In genomic region chr12:31362759-31363415, GRCh38 we compare ENCODE assay signal across 7 cellular contexts. TPM values are rescaled to one million over a fixed set of nuclear protein-coding genes. Genes with fewer than 3 reads are reported as not detected.
DNase-seq lines count a peak whose midpoint lies in the region; ATAC-seq and TF ChIP-seq lines count a peak whose summit lies in the region.

No MANE protein-coding gene starts in this region.

- ATAC-seq in GM21367 (IDR thresholded peaks at IDR 0.05; ENCODE audit: unreplicated experiment) = peak; percentile 70
- peak; percentile 65 for ATAC-seq in HG03520 (IDR thresholded peaks at IDR 0.05; ENCODE audit: unreplicated experiment)
- ATAC-seq in Panc1 = peak; percentile 77

- no peaks in the 10 kb centered on the region for H3K36me3 ChIP-seq in Panc1 (ENCODE audit: control insufficient read depth, insufficient read depth, low read length)

- in situ Hi-C loops in Panc1 (cut with HindIII; ENCODE audit: low pct_unique_long_range_greater_than_20kb, low sequenced_read_pairs) = no loop called here

- no peak for TF ChIP-seq CTCF in GM12875 (IDR thresholded peaks at IDR 0.05; ENCODE audit: borderline replicate concordance, insufficient read depth, low read depth, low read length)
- no peak for TF ChIP-seq CTCF in Panc1 (IDR thresholded peaks at IDR 0.05)
- no peak for TF ChIP-seq CTCF in foreskin fibroblast (IDR thresholded peaks at IDR 0.05; ENCODE audit: low read depth, low read length)

- H3K27ac ChIP-seq in Panc1 (ENCODE audit: low read length) = peak overlapping the region; percentile 14; the same call in 1 of the 2 replicates

- peak overlapping the region; percentile 46 for H3K27ac Mint-ChIP-seq in dendritic cell treated with granulocyte-macrophage colony-stimulating factor and Interleukin-4, amounts not matched to agents 40 ng/mL and 50 ng/mL, for 4 days

- no peaks in the 10 kb centered on the region for H3K9me3 Mint-ChIP-seq in dendritic cell treated with granulocyte-macrophage colony-stimulating factor and Interleukin-4, amounts not matched to agents 40 ng/mL and 50 ng/mL, for 4 days

- intact Hi-C loops in Panc1 (cut with micrococcal nuclease; ENCODE audit: unreplicated experiment) = loop anchor here (1.0 kb wide), 1 partner anchor 111 kb away; no protein-coding TSS in a partner anchor
- intact Hi-C loops in dendritic cell treated with granulocyte-macrophage colony-stimulating factor and Interleukin-4, amounts not matched to agents 40 ng/mL and 50 ng/mL, for 4 days (cut with micrococcal nuclease) = no loop called here

- BruUV-seq in Panc1 (replicated peaks; lab: Mats Ljungman, UMichigan) = no TSS peak

- CTCF ChIA-PET in Panc1 (lab: Charles Lee) = interaction anchor here (0.5 to 1.1 kb wide), 3 partner anchors 9 to 40 kb away, joined by 3 to 4 read pairs (median 4); no protein-coding TSS in a partner anchor

- peaks cover 12% of the 10 kb centered on the region for H3K4me1 ChIP-seq in Panc1 (ENCODE audit: control insufficient read depth, insufficient read depth, low read length)

- H3K4me3 Mint-ChIP-seq in dendritic cell treated with granulocyte-macrophage colony-stimulating factor and Interleukin-4, amounts not matched to agents 40 ng/mL and 50 ng/mL, for 4 days = no peak overlapping the region

- DNase-seq in Panc1 (ENCODE audit: low read depth, low spot score) (no peak), pons (ENCODE audit: low spot score) (peak; percentile 49), foreskin fibroblast (no peak)

- H3K4me3 ChIP-seq in GM12875 (ENCODE audit: low read depth, low read length) (peak overlapping the region; percentile 11), Panc1 (ENCODE audit: low read depth in 2 of 2, low read length in 2 of 2) (peak overlapping the region; percentile 16 to 43; a peak in 3 of 4 replicates), foreskin fibroblast (ENCODE audit: low read depth in 1 of 2, low read length in 2 of 2) (no peak overlapping the region)

- H3K9me3 ChIP-seq in Panc1 (ENCODE audit: control insufficient read depth, insufficient read depth, low read depth, low read length) = no peaks in the 10 kb centered on the region

- no peaks in the 10 kb centered on the region for H3K27me3 ChIP-seq in Panc1 (ENCODE audit: control insufficient read depth, insufficient read depth, low read length)

- POLR2A ChIA-PET in Panc1 (lab: Charles Lee) = no interaction called here

- peaks cover 18% of the 10 kb centered on the region for H3K4me1 Mint-ChIP-seq in dendritic cell treated with granulocyte-macrophage colony-stimulating factor and Interleukin-4, amounts not matched to agents 40 ng/mL and 50 ng/mL, for 4 days (ENCODE audit: low read depth)

- H3K27me3 Mint-ChIP-seq in dendritic cell treated with granulocyte-macrophage colony-stimulating factor and Interleukin-4, amounts not matched to agents 40 ng/mL and 50 ng/mL, for 4 days = peaks cover 3% of the 10 kb centered on the region

- H3K36me3 Mint-ChIP-seq in dendritic cell treated with granulocyte-macrophage colony-stimulating factor and Interleukin-4, amounts not matched to agents 40 ng/mL and 50 ng/mL, for 4 days (ENCODE audit: low read depth) = no peaks in the 10 kb centered on the region

RNA-seq across cellular contexts. Expression of gene SINHCAF, which starts 36.9 kb away (rescaled TPM):
- 68.8 TPM for total RNA-seq in Panc1 (2021; ENCODE audit: unreplicated experiment)
- 40.7 TPM for polyA plus RNA-seq in Panc1 (2012; ENCODE audit: insufficient read length)

Comparison
In these comparisons a context has a peak if more than half of its experiments do, and no peak if none do; other contexts are left out.
1. H3K4me3 ChIP-seq: peak in GM12875 (single experiment) and Panc1 (2 of 2); none in foreskin fibroblast (0 of 2).
2. Peak in every context shown above with its lines, with median percentiles within 50 percentile points of each other: ATAC-seq.